ENCODE assay signal across 11 cellular contexts in the genomic region with DNA sequence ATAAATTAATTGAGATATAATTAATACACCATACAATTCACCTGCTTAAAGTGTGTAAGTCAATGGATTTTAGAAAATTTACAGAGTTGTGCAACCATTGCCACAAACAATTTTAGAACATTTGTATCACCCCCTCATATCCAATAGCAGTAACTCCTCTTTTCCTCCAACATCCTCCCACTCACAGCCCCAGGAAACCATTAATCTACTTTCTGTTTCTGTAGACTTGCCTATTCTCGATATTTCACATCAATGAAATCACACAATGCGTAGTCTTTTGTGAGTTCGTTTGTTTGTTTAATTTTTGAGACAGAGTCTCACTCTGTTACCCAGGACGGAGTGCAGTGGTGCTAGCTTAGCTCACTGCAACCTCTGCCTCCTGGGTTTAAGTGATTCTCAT. TPM values are rescaled to one million over a fixed set of nuclear protein-coding genes. Genes with fewer than 3 reads are reported as not detected.
DNase-seq lines count a peak whose midpoint lies in the region; ATAC-seq, FAIRE-seq and TF ChIP-seq lines count a peak whose summit lies in the region.
"Had no signal": no experiment of that assay in that cellular context is flagged by ENCODE, and none has a peak within 500 bp of the region (broad histone marks: within the 10 kb centered on the region; RNA-seq: fewer than 3 reads in every experiment).

No MANE protein-coding gene starts in this region.

- peak; percentile 87 for FAIRE-seq in GM19239 (lab: Jason Lieb, UNC)
- FAIRE-seq in HTR-8/SVneo (lab: Jason Lieb, UNC) = peak; percentile 57

- H3K27me3 ChIP-seq in AG04450 (ENCODE audit: control insufficient read depth, insufficient read depth, low read length) = no peaks in the 10 kb centered on the region

- peak overlapping the region; percentile 23 for H3K4me3 ChIP-seq in AG04450 (ENCODE audit: low read depth, low read length)

- H3K27ac ChIP-seq in AG04450 (ENCODE audit: low read depth, low read length) = peak overlapping the region; percentile 66

- no peak for TF ChIP-seq CTCF in AG04450 (IDR thresholded peaks at IDR 0.05; ENCODE audit: low read depth, low read length)

- ATAC-seq in HG03439 (IDR thresholded peaks at IDR 0.05; ENCODE audit: unreplicated experiment) = no peak

- DNase-seq in AG04450 (ENCODE audit: low read depth, low spot score) (no peak), GM19239 (ENCODE audit: insufficient read length, low spot score) (no peak), HTR-8/SVneo (ENCODE audit: insufficient read length, low spot score) (no peak), amniotic epithelial cell (ENCODE audit: low read depth) (peak; percentile 72), NCI-H2171 (lab: John Stamatoyannopoulos, UW) (no peak), DMS 273 (lab: John Stamatoyannopoulos, UW; ENCODE audit: unreplicated experiment) (no peak)
- DNase-seq in central memory CD4-positive, alpha-beta T cell = no peak
- DNase-seq: NCI-H1930, SHP77 treated with DMSO at 0.1 percent for 48 hours, trophoblast cell had no signal

- CTCF ChIA-PET in AG04450 (lab: Charles Lee) = interaction anchor here (8.5 kb wide), 1 partner anchor 68 kb away, joined by 197 read pairs; no protein-coding TSS in a partner anchor

- no peaks in the 10 kb centered on the region for H3K9me3 ChIP-seq in AG04450 (ENCODE audit: control insufficient read depth, insufficient read depth, low read length)

- POLR2A ChIA-PET in AG04450 (lab: Yijun Ruan, JAX) = no interaction called here

RNA-seq across cellular contexts. Expression of gene HERC4, which starts 13.7 kb away (rescaled TPM):
- polyA plus RNA-seq in AG04450 (2011; rRNA removed) = 40.1 and 59.1 TPM in 2 replicates
- polyA minus RNA-seq in AG04450 (2011; rRNA and poly(A)+ RNA removed) = 36.0 and 59.3 TPM in 2 replicates

RNA-seq across cellular contexts. Expression of gene MYPN, which starts 20.5 kb away (rescaled TPM):
- polyA plus RNA-seq in AG04450 (2011; rRNA removed) = 2.6 and 2.9 TPM in 2 replicates
- 4.5 and 4.8 TPM in 2 replicates for polyA minus RNA-seq in AG04450 (2011; rRNA and poly(A)+ RNA removed)
